14 cellular contexts compared by ENCODE assay signal in the genomic region with DNA sequence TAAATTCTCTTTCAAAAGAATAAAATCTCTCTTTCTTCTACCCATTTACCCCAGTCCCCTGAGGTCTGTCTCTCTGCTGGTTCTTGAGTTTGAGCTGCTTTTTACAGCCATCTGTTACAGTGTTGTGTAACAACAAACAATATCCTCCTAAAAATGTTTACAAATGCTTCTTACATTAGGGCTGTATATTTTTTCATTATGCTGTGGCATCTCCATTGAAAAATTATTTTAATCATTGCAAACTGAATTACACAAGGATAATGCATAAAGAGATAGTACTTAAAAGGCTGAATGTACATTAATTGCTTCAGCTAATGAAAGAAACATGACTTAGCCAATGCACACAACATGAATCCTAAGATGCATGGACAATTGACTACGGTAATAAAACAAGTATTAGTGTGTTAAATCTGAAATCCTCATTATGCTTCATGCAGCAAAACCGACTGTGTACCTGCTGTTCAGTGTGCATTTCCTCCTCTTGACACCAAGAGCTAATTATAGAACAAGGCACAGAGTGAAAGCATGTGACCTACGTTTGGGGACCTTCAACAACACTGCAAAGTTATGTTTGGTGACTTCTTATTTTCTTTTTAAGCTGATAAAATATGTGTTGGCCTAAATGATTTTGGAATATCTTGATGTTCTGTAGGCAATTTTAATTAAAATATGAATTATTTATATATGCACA.
A peak's percentile ranks its signal among the peaks of the same experiment; 100 is the strongest.
DNase-seq lines count a peak whose midpoint lies in the region; ATAC-seq and TF ChIP-seq lines count a peak whose summit lies in the region.
"Had no signal": no experiment of that assay in that cellular context is flagged by ENCODE, and none has a peak within 500 bp of the region (broad histone marks: within the 10 kb centered on the region; RNA-seq: fewer than 3 reads in every experiment).

No MANE protein-coding gene starts in this region.

- H3K27me3 ChIP-seq in psoas muscle (ENCODE audit: insufficient read depth in 3 of 3, low read length in 2 of 3), result no peaks in the 10 kb centered on the region
- H3K27me3 ChIP-seq: thyroid gland had no signal

- peak; percentile 76 for ATAC-seq in HG02571 (IDR thresholded peaks at IDR 0.05; ENCODE audit: unreplicated experiment)
- peak; percentile 87 for ATAC-seq in HG03520 (IDR thresholded peaks at IDR 0.05; ENCODE audit: unreplicated experiment)
- peak in 3 of 4 donors; percentile 58 to 74 (median 65) for ATAC-seq in psoas muscle
- ATAC-seq: activated CD4-positive, CD25-positive, alpha-beta regulatory T cell treated with anti-CD3 and anti-CD28 coated beads, Interleukin-2, amount 50 U/mL, for 24 hours had no signal

- no peak for TF ChIP-seq CTCF in psoas muscle (IDR thresholded peaks at IDR 0.05)

- DNase-seq in NCI-H510A treated with DMSO at 0.1 percent for 48 hours (lab: John Stamatoyannopoulos, UW), result peak; percentile 2
- DNase-seq in NCI-H510A (lab: John Stamatoyannopoulos, UW), result no peak
- no peak for DNase-seq in psoas muscle
- DNase-seq in activated gamma-delta T cell (lab: John Stamatoyannopoulos, UW), result no peak
- DNase-seq in CD1c-positive myeloid dendritic cell (ENCODE audit: extremely low spot score), result no peak
- no peak for DNase-seq in NCI-H2029 treated with DMSO at 0.1 percent for 48 hours (lab: John Stamatoyannopoulos, UW)
- DNase-seq: GDM1, HCEC 1CT, left ventricle myocardium inferior, thyroid gland had no signal

- peaks cover 8% of the 10 kb centered on the region for H3K4me1 ChIP-seq in psoas muscle
- H3K4me1 ChIP-seq: parathyroid adenoma had no signal

- intact Hi-C loops in psoas muscle (cut with DNase I), result no loop called here

- no peak overlapping the region for H3K27ac ChIP-seq in psoas muscle
- H3K27ac ChIP-seq: left ventricle myocardium inferior, parathyroid adenoma, thyroid gland had no signal

- no peak overlapping the region for H3K4me3 ChIP-seq in psoas muscle
- H3K4me3 ChIP-seq: left ventricle myocardium inferior, thyroid gland had no signal

- WGBS in psoas muscle, 3 donors, result 9 to 18% (median 14%) methylated on average over 3 of the region's 3 CpGs

- no peaks in the 10 kb centered on the region for H3K36me3 ChIP-seq in psoas muscle (ENCODE audit: insufficient read depth in 1 of 2, low read depth in 1 of 2)
- H3K36me3 ChIP-seq: left ventricle myocardium inferior, thyroid gland had no signal

- H3K9me3 ChIP-seq in psoas muscle, result no peaks in the 10 kb centered on the region
- H3K9me3 ChIP-seq: left ventricle myocardium inferior, thyroid gland had no signal
